In genomic region chr6:148926478-148926877, GRCh38 we compare ENCODE assay signal across 20 cellular contexts.
A peak's percentile ranks its signal among the peaks of the same experiment; 100 is the strongest.
DNase-seq lines count a peak whose midpoint lies in the region; ATAC-seq and TF ChIP-seq lines count a peak whose summit lies in the region.
"Had no signal": no experiment of that assay in that cellular context is flagged by ENCODE, and none has a peak within 500 bp of the region (broad histone marks: within the 10 kb centered on the region; RNA-seq: fewer than 3 reads in every experiment).

No MANE protein-coding gene starts in this region.

- no peak for TF ChIP-seq CTCF in fibroblast of pulmonary artery (IDR thresholded peaks at IDR 0.05; ENCODE audit: low read length, missing control alignments)

- no peak overlapping the region for H3K9ac ChIP-seq in adipocyte (ENCODE audit: low read length)
- H3K9ac ChIP-seq: BLaER1 had no signal

- DNase-seq in left ventricle myocardium superior = no peak
- DNase-seq in left cardiac atrium = no peak
- peak; percentile 16 for DNase-seq in adipocyte (ENCODE audit: low read depth)
- peak; percentile 17 for DNase-seq in fibroblast of pulmonary artery (ENCODE audit: low read depth)
- DNase-seq in NCI-H187 (lab: John Stamatoyannopoulos, UW) = no peak
- DNase-seq: CD4-positive, alpha-beta T cell; COR-L47; DMS 273 treated with DMSO at 0.1 percent for 48 hours; DMS79 treated with DMSO at 0.1 percent for 48 hours; MV-4-11; NCI-H1105 treated with DMSO at 0.1 percent for 48 hours; NCI-H2081; NCI-H2171 treated with DMSO at 0.1 percent for 48 hours; NCI-H446; NCI-H526; OCI-M1 had no signal

- intact Hi-C loops in left ventricle myocardium superior (cut with micrococcal nuclease) (no loop called here), left cardiac atrium (cut with DNase I) (no loop called here)

- H3K36me3 ChIP-seq in adipocyte (ENCODE audit: control insufficient read depth, insufficient read depth, low read length, severe bottlenecking) = no peaks in the 10 kb centered on the region
- H3K36me3 ChIP-seq: BLaER1 had no signal

- H3K27me3 ChIP-seq in adipocyte (replicated peaks; ENCODE audit: control insufficient read depth, insufficient read depth, low read length) = no peaks in the 10 kb centered on the region
- H3K27me3 ChIP-seq: BLaER1 had no signal

- H3K4me3 ChIP-seq in adipocyte (ENCODE audit: low read length) (no peak overlapping the region), fibroblast of pulmonary artery (replicated peaks; ENCODE audit: low read depth, low read length) (no peak overlapping the region)
- H3K4me3 ChIP-seq: BLaER1, GM12878 had no signal

- peaks cover 3% of the 10 kb centered on the region for H3K4me1 ChIP-seq in adipocyte (ENCODE audit: control insufficient read depth, insufficient read depth, low read length)
- H3K4me1 ChIP-seq: BLaER1 had no signal

- ATAC-seq in left ventricle myocardium superior (peak; percentile 96), left cardiac atrium (no peak), GM21360 (IDR thresholded peaks at IDR 0.05; ENCODE audit: unreplicated experiment) (no peak), GM19397 (IDR thresholded peaks at IDR 0.05; ENCODE audit: unreplicated experiment) (no peak)
- ATAC-seq: GM12878 had no signal

- no peaks in the 10 kb centered on the region for H3K9me3 ChIP-seq in adipocyte (ENCODE audit: control insufficient read depth, low read length)
- H3K9me3 ChIP-seq: BLaER1 had no signal

Comparison
In these comparisons a context has a peak if more than half of its experiments do, and no peak if none do; other contexts are left out.
1. DNase-seq: peak in adipocyte (single experiment) and fibroblast of pulmonary artery (single experiment); none in left ventricle myocardium superior (single experiment), left cardiac atrium (single experiment) and NCI-H187 (0 of 2).